Comparison of ENCODE assay signal across 8 cellular contexts in the genomic region with DNA sequence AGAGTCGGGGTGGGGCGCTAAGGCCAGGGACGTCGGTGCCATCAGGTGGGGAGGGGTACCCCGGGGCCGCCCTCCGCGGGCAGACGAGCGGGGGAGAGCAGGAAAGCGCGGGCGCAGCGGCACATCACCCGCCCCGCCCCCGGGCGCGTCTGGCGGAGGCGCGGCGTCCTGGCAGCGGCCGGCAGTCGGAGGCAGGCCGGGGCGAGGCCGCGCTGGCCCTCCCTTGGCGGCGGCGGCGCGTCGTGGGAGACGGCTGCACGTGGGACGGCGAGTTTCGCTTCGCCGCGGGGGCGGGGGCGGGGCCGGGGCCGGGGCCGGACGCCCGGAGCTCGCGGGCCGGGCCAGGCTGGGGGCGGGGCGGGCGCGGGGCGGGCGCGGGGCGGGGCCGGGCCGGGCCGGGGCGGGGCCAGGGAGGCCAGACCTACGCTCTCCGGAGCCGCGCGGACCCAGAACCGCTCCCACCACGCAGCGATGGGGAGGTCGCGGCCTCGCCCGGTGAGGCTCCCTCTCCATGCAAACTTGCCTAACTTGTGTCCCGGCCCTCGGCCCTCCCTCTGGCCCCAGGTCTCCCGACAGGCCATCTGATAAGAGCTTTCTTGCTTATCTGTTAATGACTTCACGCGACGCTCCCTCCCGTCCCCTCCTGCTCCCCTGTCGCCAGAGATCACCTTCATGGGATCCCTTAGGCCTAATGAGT. TPM values are rescaled to one million over a fixed set of nuclear protein-coding genes. Genes with fewer than 3 reads are reported as not detected.
DNase-seq lines count a peak whose midpoint lies in the region; ATAC-seq and TF ChIP-seq lines count a peak whose summit lies in the region.

No MANE protein-coding gene starts in this region.

- H2BK12ac ChIP-seq in neuronal stem cell (ENCODE audit: low read length) = peak overlapping the region; percentile 68

- TF ChIP-seq CTCF in PC-9 (conservative IDR thresholded peaks at IDR 0.05) (no peak), foreskin keratinocyte (conservative IDR thresholded peaks at IDR 0.05) (no peak), transverse colon (IDR thresholded peaks at IDR 0.05) (no peak)

- H3K27me3 ChIP-seq in PC-9 (ENCODE audit: insufficient read depth, low read depth) (no peaks in the 10 kb centered on the region), foreskin keratinocyte (no peaks in the 10 kb centered on the region), neuronal stem cell (ENCODE audit: control insufficient read depth in 3 of 3, insufficient read depth in 3 of 3, low read depth in 1 of 3, low read length in 3 of 3) (peaks cover 0 to 19% (median 0%) of the 10 kb centered on the region in 3 experiments), transverse colon (no peaks in the 10 kb centered on the region)

- no peak overlapping the region for H4K91ac ChIP-seq in neuronal stem cell (ENCODE audit: low read depth, low read length, poor library complexity)

- H3K9me3 ChIP-seq in PC-9 (ENCODE audit: insufficient read depth, low read depth) (no peaks in the 10 kb centered on the region), neuronal stem cell (replicated peaks in 1 of 2; ENCODE audit: control insufficient read depth in 2 of 2, insufficient read depth in 1 of 2, low read depth in 1 of 2, low read length in 2 of 2) (no peaks in the 10 kb centered on the region), transverse colon (no peaks in the 10 kb centered on the region)

- H3K79me1 ChIP-seq in neuronal stem cell (ENCODE audit: low read depth, low read length) = no peaks in the 10 kb centered on the region

- intact Hi-C loops in PC-9 (cut with micrococcal nuclease; ENCODE audit: unreplicated experiment) = no loop called here
- intact Hi-C loops in transverse colon (cut with DNase I; ENCODE audit: low total_unique reads) = no loop called here

- no peak for TF ChIP-seq POLR2A in transverse colon (IDR thresholded peaks at IDR 0.05)

- H2BK120ac ChIP-seq in neuronal stem cell (ENCODE audit: low read depth, low read length) = no peak overlapping the region

- H3K4me1 ChIP-seq in PC-9 (replicated peaks; ENCODE audit: insufficient read depth) = peaks cover 20% of the 10 kb centered on the region
- peaks cover 23% of the 10 kb centered on the region for H3K4me1 ChIP-seq in foreskin keratinocyte
- H3K4me1 ChIP-seq in neuronal stem cell (ENCODE audit: control insufficient read depth in 2 of 2, insufficient read depth in 1 of 2, low read depth in 1 of 2, low read length in 2 of 2) = peaks cover 8 to 11% of the 10 kb centered on the region in 2 donors
- peaks cover 24 to 55% (median 40%) of the 10 kb centered on the region in 4 donors for H3K4me1 ChIP-seq in transverse colon

- H3K79me2 ChIP-seq in PC-9 (ENCODE audit: low read depth) = peaks cover 90% of the 10 kb centered on the region

- WGBS in neuronal stem cell (ENCODE audit: extremely low coverage in 2 of 2, insufficient read length in 2 of 2, insufficient replicate concordance in 1 of 2), 2 donors = no CpG with 5 or more reads among the region's 86 CpGs
- 1% methylated on average over 48 of the region's 86 CpGs; no CpG with 5 or more reads in 1 of the 2 donors for WGBS in transverse colon (ENCODE audit: low coverage in 1 of 2), 2 donors

- peak overlapping the region; percentile 66 for H3K23ac ChIP-seq in neuronal stem cell (ENCODE audit: low read depth, low read length, poor library complexity)

- H3K9ac ChIP-seq in neuronal stem cell (ENCODE audit: low read depth, low read length, poor library complexity) = peak overlapping the region; percentile 92

- peak overlapping the region; percentile 34 for H3K27ac ChIP-seq in PC-9
- no peak overlapping the region for H3K27ac ChIP-seq in foreskin keratinocyte
- no peak overlapping the region for H3K27ac ChIP-seq in neuronal stem cell (replicated peaks; ENCODE audit: low read length)
- peak overlapping the region; percentile 54 to 74 (median 62) for H3K27ac ChIP-seq in transverse colon

- peak; percentile 12 for DNase-seq in DMS79 treated with DMSO at 0.1 percent for 48 hours (lab: John Stamatoyannopoulos, UW)
- no peak for DNase-seq in DMS79 (lab: John Stamatoyannopoulos, UW)
- peak in 1 of 2 experiments; percentile 69 for DNase-seq in PC-9
- DNase-seq in activated effector memory CD4-positive, alpha-beta T cell treated with anti-CD3 and anti-CD28 coated beads, Interleukin-2, amount 50 U/mL, for 16 hours = peak; percentile 86
- DNase-seq in foreskin keratinocyte = no peak
- DNase-seq in neuronal stem cell (ENCODE audit: low spot score) = no peak
- DNase-seq in transverse colon = peak; percentile 84

- H4K8ac ChIP-seq in neuronal stem cell (ENCODE audit: low read depth, low read length) = peak overlapping the region; percentile 57

- H2AK5ac ChIP-seq in neuronal stem cell (ENCODE audit: low read depth, low read length) = peak overlapping the region; percentile 31

- H4K20me1 ChIP-seq in PC-9 (ENCODE audit: insufficient read depth) = peaks cover 55% of the 10 kb centered on the region

- no peaks in the 10 kb centered on the region for H3K9me2 ChIP-seq in PC-9 (ENCODE audit: insufficient read depth)

- no peak overlapping the region for H2BK5ac ChIP-seq in neuronal stem cell (ENCODE audit: low read length)

- peak overlapping the region; percentile 91 for H3K18ac ChIP-seq in neuronal stem cell (ENCODE audit: low read length)

- peak; percentile 55 for ATAC-seq in HG03066 (IDR thresholded peaks at IDR 0.05; ENCODE audit: low read depth, unreplicated experiment)
- ATAC-seq in foreskin keratinocyte = peak; percentile 70

- no peak for TF ChIP-seq EP300 in transverse colon (IDR thresholded peaks at IDR 0.05; ENCODE audit: low read depth)

- H3K36me3 ChIP-seq in PC-9 (ENCODE audit: low read depth) (peaks cover 16% of the 10 kb centered on the region; the same call in 1 of the 2 replicates), neuronal stem cell (replicated peaks in 1 of 2; ENCODE audit: control insufficient read depth in 2 of 2, insufficient read depth in 2 of 2, low read length in 2 of 2) (no peaks in the 10 kb centered on the region), transverse colon (no peaks in the 10 kb centered on the region)

- no TSS peak for BruUV-seq in PC-9 (replicated peaks; lab: Mats Ljungman, UMichigan)

- peak overlapping the region; percentile 83 for H3K4me2 ChIP-seq in PC-9
- H3K4me2 ChIP-seq in neuronal stem cell (ENCODE audit: insufficient read depth, low read length, poor library complexity, severe bottlenecking) = peak overlapping the region; percentile 99

- peaks cover 47% of the 10 kb centered on the region for H3F3A ChIP-seq in PC-9 (ENCODE audit: insufficient read depth, low read depth)

- in situ Hi-C loops in transverse colon (cut with MboI; ENCODE audit: low pct_ligation_motif_present in 1 of 4, low pct_unique_long_range_greater_than_20kb in 1 of 4, low sequenced_read_pairs in 3 of 4) = no loop called here

- H3K14ac ChIP-seq in neuronal stem cell (ENCODE audit: low read length) = no peak overlapping the region

- POLR2A ChIA-PET in PC-9 (lab: Charles Lee; ENCODE audit: unreplicated experiment) = no interaction called here

- H3K4ac ChIP-seq in neuronal stem cell (ENCODE audit: low read length) = no peak overlapping the region

- peak overlapping the region; percentile 54; the same call in 1 of the 2 replicates for H3K4me3 ChIP-seq in PC-9
- H3K4me3 ChIP-seq in neuronal stem cell (ENCODE audit: low read length in 2 of 2) = peak overlapping the region; percentile 58 to 81
- H3K4me3 ChIP-seq in transverse colon = peak overlapping the region in 3 of 4 donors; percentile 24 to 51 (median 38)

- H2AFZ ChIP-seq in PC-9 (no peak overlapping the region), neuronal stem cell (ENCODE audit: low read length) (peak overlapping the region; percentile 96)

- H2BK15ac ChIP-seq in neuronal stem cell (ENCODE audit: low read length) = peak overlapping the region; percentile 91

- CTCF ChIA-PET in PC-9 (lab: Charles Lee) = interaction anchor here (0.6 to 0.7 kb wide), 2 partner anchors 33 to 310 kb away, joined by 3 to 5 read pairs; no protein-coding TSS in a partner anchor

RNA-seq across cellular contexts. Expression of a gene that starts 12.5 kb away (rescaled TPM):
- 78.3 and 86.9 TPM in 2 replicates for total RNA-seq in PC-9 (2021)
- total RNA-seq in foreskin keratinocyte = 76.5 and 82.0 TPM in 2 replicates
- 23.4 and 26.1 TPM in 2 replicates for polyA plus RNA-seq in foreskin keratinocyte
- polyA plus RNA-seq in neuronal stem cell (2013, experiment 1 of 2) = 1.4 TPM
- 1.4 TPM for polyA plus RNA-seq in neuronal stem cell (2013, experiment 2 of 2)
- total RNA-seq in transverse colon = 100 to 1,000 TPM; 105 to 262 (median 124) TPM

RNA-seq across cellular contexts. Expression of a gene that starts 53.5 kb away (rescaled TPM):
- 24.6 and 28.4 TPM in 2 replicates for total RNA-seq in PC-9 (2021)
- 77.0 and 82.9 TPM in 2 replicates for total RNA-seq in foreskin keratinocyte
- polyA plus RNA-seq in foreskin keratinocyte = 92.0 and 93.8 TPM in 2 replicates
- polyA plus RNA-seq in neuronal stem cell (2013, experiment 1 of 2) = 14.5 TPM
- 14.1 TPM for polyA plus RNA-seq in neuronal stem cell (2013, experiment 2 of 2)
- 100 to 1,000 TPM in 1 of 4 donors, 10 to 100 TPM in 3; 52.2 to 134 (median 59.5) TPM for total RNA-seq in transverse colon

Comparison
In these comparisons a context has a peak if more than half of its experiments do, and no peak if none do; other contexts are left out.
1. DNase-seq: peak in DMS79 treated with DMSO at 0.1 percent for 48 hours (single experiment), activated effector memory CD4-positive, alpha-beta T cell treated with anti-CD3 and anti-CD28 coated beads, Interleukin-2, amount 50 U/mL, for 16 hours (single experiment) and transverse colon (single experiment); none in DMS79 (single experiment), foreskin keratinocyte (0 of 2) and neuronal stem cell (single experiment).
2. H3K27ac ChIP-seq: peak in PC-9 (single experiment) and transverse colon (4 of 4); none in foreskin keratinocyte (single experiment) and neuronal stem cell (single experiment).
3. Peak in every context shown above with its lines, with median percentiles within 50 percentile points of each other: H3K4me3 ChIP-seq.